ENCODE assay signal across 15 cellular contexts in genomic region chr5:27158171-27158570, GRCh38.
DNase-seq lines count a peak whose midpoint lies in the region; ATAC-seq, FAIRE-seq and TF ChIP-seq lines count a peak whose summit lies in the region.
"Had no signal": no experiment of that assay in that cellular context is flagged by ENCODE, and none has a peak within 500 bp of the region (broad histone marks: within the 10 kb centered on the region; RNA-seq: fewer than 3 reads in every experiment).

No MANE protein-coding gene starts in this region.

- H3K4me1 ChIP-seq in astrocyte (ENCODE audit: insufficient read depth, low read length) (no peaks in the 10 kb centered on the region), HepG2 (ENCODE audit: insufficient read depth, low read length) (no peaks in the 10 kb centered on the region), BE2C (no peaks in the 10 kb centered on the region)

- no peak for FAIRE-seq in astrocyte (lab: Jason Lieb, UNC)
- no peak for FAIRE-seq in HepG2 (lab: Jason Lieb, UNC)
- FAIRE-seq: A204.1 had no signal

- H4K20me1 ChIP-seq in astrocyte (ENCODE audit: insufficient read depth, low read length), result no peaks in the 10 kb centered on the region
- no peaks in the 10 kb centered on the region for H4K20me1 ChIP-seq in HepG2 (ENCODE audit: insufficient read depth, low read length)

- H3K27me3 ChIP-seq in astrocyte (ENCODE audit: insufficient read depth, low read length), result no peaks in the 10 kb centered on the region
- no peaks in the 10 kb centered on the region; a peak in 1 of 5 replicates for H3K27me3 ChIP-seq in HepG2 (ENCODE audit: control insufficient read depth in 1 of 2, insufficient read depth in 2 of 2, low read length in 2 of 2)
- H3K27me3 ChIP-seq in BE2C, result no peaks in the 10 kb centered on the region

- TF ChIP-seq RAD21 in HepG2 (CRISPR knock-in tag; IDR thresholded peaks at IDR 0.05), result no peak

- peak overlapping the region; percentile 60 for H3K27ac Mint-ChIP-seq in astrocyte (ENCODE audit: unreplicated experiment)
- H3K27ac Mint-ChIP-seq: CD14-positive monocyte; CD8-positive, alpha-beta T cell; GM23338; H9 had no signal

- H3K36me3 Mint-ChIP-seq in astrocyte (ENCODE audit: low read depth, unreplicated experiment), result no peaks in the 10 kb centered on the region
- H3K36me3 Mint-ChIP-seq: CD14-positive monocyte; CD8-positive, alpha-beta T cell had no signal

- TF ChIP-seq CTCF in astrocyte (IDR thresholded peaks at IDR 0.05; ENCODE audit: insufficient read depth, low read depth, low read length) (no peak), choroid plexus epithelial cell (conservative IDR thresholded peaks at IDR 0.05; ENCODE audit: low read depth, low read length) (no peak), HepG2 (CRISPR knock-in tag; IDR thresholded peaks at IDR 0.05) (no peak), BE2C (IDR thresholded peaks at IDR 0.05; ENCODE audit: low read depth, low read length) (no peak)

- H2AFZ ChIP-seq in astrocyte (ENCODE audit: low read depth, low read length) (no peak overlapping the region), HepG2 (ENCODE audit: low read length) (no peak overlapping the region)
- H2AFZ ChIP-seq: GM23338 had no signal

- H3K27me3 Mint-ChIP-seq in astrocyte (ENCODE audit: low read depth, unreplicated experiment), result no peaks in the 10 kb centered on the region

- peaks cover 8% of the 10 kb centered on the region for H3K4me1 Mint-ChIP-seq in astrocyte (ENCODE audit: low read depth, unreplicated experiment)
- H3K4me1 Mint-ChIP-seq: CD14-positive monocyte had no signal

- ATAC-seq in HepG2 (no peak), GM21529 (IDR thresholded peaks at IDR 0.05; ENCODE audit: unreplicated experiment) (no peak)
- ATAC-seq: CD8-positive, alpha-beta T cell; GM23338 had no signal

- no peak overlapping the region for H3K4me3 Mint-ChIP-seq in astrocyte (ENCODE audit: unreplicated experiment)
- H3K4me3 Mint-ChIP-seq: CD14-positive monocyte; CD8-positive, alpha-beta T cell; GM23338; H9 had no signal

- BruUV-seq in HepG2 (replicated peaks; lab: Mats Ljungman, UMichigan), result no TSS peak

- in situ Hi-C loops in HepG2 (cut with HindIII; ENCODE audit: extremely low pct_ligation_motif_present, low pct_unique_long_range_greater_than_20kb), result no loop called here

- peaks cover 22% of the 10 kb centered on the region for H3K9me3 Mint-ChIP-seq in astrocyte (ENCODE audit: unreplicated experiment)

- H3K36me3 ChIP-seq in astrocyte (ENCODE audit: insufficient read depth, low read length), result no peaks in the 10 kb centered on the region
- H3K36me3 ChIP-seq in HepG2 (replicated peaks in 1 of 2; ENCODE audit: control insufficient read depth in 1 of 2, insufficient read depth in 2 of 2, low read length in 2 of 2), result no peaks in the 10 kb centered on the region
- no peaks in the 10 kb centered on the region for H3K36me3 ChIP-seq in BE2C

- CTCF ChIA-PET in HepG2 (lab: Yijun Ruan, JAX; ENCODE audit: low intra/inter-chr PET ratio, low total read pairs), result no interaction called here

- H3K9ac ChIP-seq in astrocyte (ENCODE audit: low read length), result no peak overlapping the region
- no peak overlapping the region for H3K9ac ChIP-seq in HepG2 (ENCODE audit: insufficient read depth, low read depth, low read length)

- H3K4me2 ChIP-seq in astrocyte (ENCODE audit: low read length) (no peak overlapping the region), HepG2 (ENCODE audit: low read depth, low read length) (no peak overlapping the region)
- H3K4me2 ChIP-seq: GM23338 had no signal

- intact Hi-C loops in HepG2 (cut with micrococcal nuclease; ENCODE audit: unreplicated experiment), result no loop called here

- DNase-seq in RPMI7951 (ENCODE audit: low read depth) (peak; percentile 68), astrocyte (ENCODE audit: low read depth) (peak; percentile 10), choroid plexus epithelial cell (ENCODE audit: low read depth) (peak; percentile 35), NCI-H1694 treated with DMSO at 0.1 percent for 48 hours (lab: John Stamatoyannopoulos, UW) (no peak), HepG2 (ENCODE audit: low spot score) (no peak), BE2C (no peak)
- DNase-seq: CD8-positive, alpha-beta T cell; COR-L47; DND-41; GF-D8; H9 had no signal

- POLR2A ChIA-PET in HepG2 (lab: Yijun Ruan, JAX), result no interaction called here

- TF ChIP-seq POLR2A in HepG2 (IDR thresholded peaks at IDR 0.05; ENCODE audit: insufficient read depth in 1 of 2, low read depth in 2 of 2, low read length in 2 of 2), result no peak

- H3K79me2 ChIP-seq in astrocyte (ENCODE audit: insufficient read depth, low read length) (no peaks in the 10 kb centered on the region), HepG2 (ENCODE audit: insufficient read depth, low read length) (no peaks in the 10 kb centered on the region)

- H3K27ac ChIP-seq in astrocyte (ENCODE audit: low read depth, low read length) (no peak overlapping the region), HepG2 (ENCODE audit: extremely low read length, insufficient read depth, low read length) (no peak overlapping the region)

- TF ChIP-seq EP300 in HepG2 (IDR thresholded peaks at IDR 0.05; ENCODE audit: low read depth in 2 of 2, low read length in 2 of 2), result no peak
- no peak for TF ChIP-seq EP300 in HepG2 (CRISPR knock-in tag; IDR thresholded peaks at IDR 0.05; ENCODE audit: borderline replicate concordance)

- H3K4me3 ChIP-seq in astrocyte (ENCODE audit: insufficient read depth, low read depth, low read length) (no peak overlapping the region), choroid plexus epithelial cell (ENCODE audit: low read depth, low read length) (no peak overlapping the region), HepG2 (replicated peaks in 1 of 3; ENCODE audit: insufficient read depth in 1 of 3, low read depth in 2 of 3, low read length in 3 of 3) (no peak overlapping the region), BE2C (ENCODE audit: low read depth, low read length) (no peak overlapping the region)
- H3K4me3 ChIP-seq: GM23338 had no signal

- H3K9me3 ChIP-seq in astrocyte (ENCODE audit: insufficient read depth, low read depth, low read length) (peaks cover 5% of the 10 kb centered on the region), HepG2 (ENCODE audit: low read length) (peaks cover 50% of the 10 kb centered on the region), BE2C (no peaks in the 10 kb centered on the region)

TF ChIP-seq in HepG2, 621 proteins besides CTCF, POLR2A, EP300 and RAD21 (continues in another document):
- TF ChIP-seq ZNF574 (CRISPR knock-in tag; IDR thresholded peaks at IDR 0.05) (no peak), SMARCC2 (IDR thresholded peaks at IDR 0.05) (no peak), ARID3A (IDR thresholded peaks at IDR 0.05; ENCODE audit: low read depth, low read length) (no peak), ZKSCAN5 (CRISPR knock-in tag; IDR thresholded peaks at IDR 0.05) (no peak), CBX1 (IDR thresholded peaks at IDR 0.05; ENCODE audit: low read depth) (no peak)

Comparison
In these comparisons a context has a peak if more than half of its experiments do, and no peak if none do; other contexts are left out.
1. DNase-seq: peak in RPMI7951 (single experiment), astrocyte (single experiment) and choroid plexus epithelial cell (single experiment); none in NCI-H1694 treated with DMSO at 0.1 percent for 48 hours (single experiment), HepG2 (single experiment) and BE2C (single experiment).